16 cellular contexts compared by ENCODE assay signal in genomic region chr15:93865610-93866009, GRCh38.
DNase-seq lines count a peak whose midpoint lies in the region; ATAC-seq and TF ChIP-seq lines count a peak whose summit lies in the region.
"Had no signal": no experiment of that assay in that cellular context is flagged by ENCODE, and none has a peak within 500 bp of the region (broad histone marks: within the 10 kb centered on the region; RNA-seq: fewer than 3 reads in every experiment).

No MANE protein-coding gene starts in this region.

- no peaks in the 10 kb centered on the region for H3K27me3 ChIP-seq in heart right ventricle
- H3K27me3 ChIP-seq: adrenal gland had no signal

- peaks cover 22% of the 10 kb centered on the region for H3K4me1 Mint-ChIP-seq in activated CD8-positive, alpha-beta memory T cell treated with anti-CD3 and anti-CD28 coated beads, Interleukin-2, amount 10 ng/mL, durations not matched to agents 7 days and 5 days
- H3K4me1 Mint-ChIP-seq in progenitor cell of endocrine pancreas (ENCODE audit: low read depth): peaks cover 5% of the 10 kb centered on the region

- DNase-seq in AML-193 (lab: John Stamatoyannopoulos, UW) (peak; percentile 73 to 80), Kasumi-1 (lab: John Stamatoyannopoulos, UW) (peak; percentile 52 to 77), NCI-H69 (lab: John Stamatoyannopoulos, UW) (peak; percentile 12), heart right ventricle (peak in 1 of 2 donors; percentile 22), glomerular visceral epithelial cell (ENCODE audit: extremely low spot score) (no peak), progenitor cell of endocrine pancreas (ENCODE audit: low spot score, unreplicated experiment) (no peak)
- no peak for DNase-seq in activated CD8-positive, alpha-beta memory T cell treated with anti-CD3 and anti-CD28 coated beads, Interleukin-2, amount 10 ng/mL, durations not matched to agents 7 days and 5 days
- DNase-seq: ACHN; activated effector memory CD4-positive, alpha-beta T cell treated with Interleukin-2 at 50 U/mL for 16 hours; EL; HCEC 1CT; left colon; stimulated activated CD4-positive, alpha-beta T cell treated with anti-CD3 and anti-CD28 coated beads, Interleukin-1b, Interleukin-23, amount 100 ng/mL, for 48 hours had no signal

- peak overlapping the region in 9 of 10 donors; percentile 40 to 83 (median 66) for H3K27ac ChIP-seq in heart right ventricle

- no peak overlapping the region for H3K4me3 ChIP-seq in heart right ventricle
- H3K4me3 ChIP-seq: adrenal gland had no signal

- TF ChIP-seq CTCF in heart right ventricle (IDR thresholded peaks at IDR 0.05) (no peak), progenitor cell of endocrine pancreas (IDR thresholded peaks at IDR 0.05; ENCODE audit: unreplicated experiment) (no peak)

- no peak overlapping the region for H3K4me3 Mint-ChIP-seq in activated CD8-positive, alpha-beta memory T cell treated with anti-CD3 and anti-CD28 coated beads, Interleukin-2, amount 10 ng/mL, durations not matched to agents 7 days and 5 days
- H3K4me3 Mint-ChIP-seq in progenitor cell of endocrine pancreas (ENCODE audit: low read depth): no peak overlapping the region
- H3K4me3 Mint-ChIP-seq: T-helper 2 cell treated with Interferon-gamma antibody and Interleukin-4, amounts not matched to agents 5 μg/mL and 100 μg/mL, for 36 hours had no signal

- no peak overlapping the region for H3K27ac Mint-ChIP-seq in activated CD8-positive, alpha-beta memory T cell treated with anti-CD3 and anti-CD28 coated beads, Interleukin-2, amount 10 ng/mL, durations not matched to agents 7 days and 5 days
- no peak overlapping the region for H3K27ac Mint-ChIP-seq in progenitor cell of endocrine pancreas
- H3K27ac Mint-ChIP-seq: T-helper 2 cell treated with Interferon-gamma antibody and Interleukin-4, amounts not matched to agents 5 μg/mL and 100 μg/mL, for 36 hours had no signal

- intact Hi-C loops in heart right ventricle (cut with DNase I): no loop called here

- no peaks in the 10 kb centered on the region for H3K9me3 ChIP-seq in heart right ventricle
- H3K9me3 ChIP-seq: adrenal gland had no signal

- H3K9me3 Mint-ChIP-seq in activated CD8-positive, alpha-beta memory T cell treated with anti-CD3 and anti-CD28 coated beads, Interleukin-2, amount 10 ng/mL, durations not matched to agents 7 days and 5 days (ENCODE audit: low read depth): no peaks in the 10 kb centered on the region
- H3K9me3 Mint-ChIP-seq in progenitor cell of endocrine pancreas (ENCODE audit: low read depth): peaks cover 4% of the 10 kb centered on the region
- H3K9me3 Mint-ChIP-seq: T-helper 2 cell treated with Interferon-gamma antibody and Interleukin-4, amounts not matched to agents 5 μg/mL and 100 μg/mL, for 36 hours had no signal

- peaks cover 0 to 49% (median 0%) of the 10 kb centered on the region in 9 donors for H3K4me1 ChIP-seq in heart right ventricle
- H3K4me1 ChIP-seq: adrenal gland had no signal

- peaks cover 40% of the 10 kb centered on the region for H3K27me3 Mint-ChIP-seq in activated CD8-positive, alpha-beta memory T cell treated with anti-CD3 and anti-CD28 coated beads, Interleukin-2, amount 10 ng/mL, durations not matched to agents 7 days and 5 days
- peaks cover 10% of the 10 kb centered on the region for H3K27me3 Mint-ChIP-seq in progenitor cell of endocrine pancreas

- 53 to 64% methylated on average over 3 of the region's 3 CpGs for WGBS in heart right ventricle, 2 donors

- no peaks in the 10 kb centered on the region for H3K36me3 Mint-ChIP-seq in activated CD8-positive, alpha-beta memory T cell treated with anti-CD3 and anti-CD28 coated beads, Interleukin-2, amount 10 ng/mL, durations not matched to agents 7 days and 5 days
- H3K36me3 Mint-ChIP-seq in progenitor cell of endocrine pancreas (ENCODE audit: insufficient read depth): no peaks in the 10 kb centered on the region

- CTCF ChIA-PET in activated CD8-positive, alpha-beta memory T cell treated with anti-CD3 and anti-CD28 coated beads, Interleukin-2, amount 10 ng/mL, durations not matched to agents 7 days and 5 days (lab: Charles Lee): interaction anchor here (1.0 kb wide), 1 partner anchor 10 kb away, joined by 3 read pairs; no protein-coding TSS in a partner anchor

- ATAC-seq in heart right ventricle (peak; percentile 44 to 84 (median 79)), HG02571 (IDR thresholded peaks at IDR 0.05; ENCODE audit: unreplicated experiment) (no peak)
- ATAC-seq in activated CD8-positive, alpha-beta memory T cell treated with anti-CD3 and anti-CD28 coated beads, Interleukin-2, amount 10 ng/mL, durations not matched to agents 7 days and 5 days: no peak
- ATAC-seq: left colon had no signal

- no peaks in the 10 kb centered on the region for H3K36me3 ChIP-seq in heart right ventricle
- H3K36me3 ChIP-seq: adrenal gland had no signal

Comparison
In these comparisons a context has a peak if more than half of its experiments do, and no peak if none do; other contexts are left out.
1. DNase-seq: peak in AML-193 (2 of 2), Kasumi-1 (2 of 2) and NCI-H69 (single experiment); none in activated CD8-positive, alpha-beta memory T cell treated with anti-CD3 and anti-CD28 coated beads, Interleukin-2, amount 10 ng/mL, durations not matched to agents 7 days and 5 days (single experiment), glomerular visceral epithelial cell (single experiment) and progenitor cell of endocrine pancreas (single experiment).
2. ATAC-seq: peak in heart right ventricle (8 of 8); none in activated CD8-positive, alpha-beta memory T cell treated with anti-CD3 and anti-CD28 coated beads, Interleukin-2, amount 10 ng/mL, durations not matched to agents 7 days and 5 days (single experiment) and HG02571 (single experiment).